In the genomic region with DNA sequence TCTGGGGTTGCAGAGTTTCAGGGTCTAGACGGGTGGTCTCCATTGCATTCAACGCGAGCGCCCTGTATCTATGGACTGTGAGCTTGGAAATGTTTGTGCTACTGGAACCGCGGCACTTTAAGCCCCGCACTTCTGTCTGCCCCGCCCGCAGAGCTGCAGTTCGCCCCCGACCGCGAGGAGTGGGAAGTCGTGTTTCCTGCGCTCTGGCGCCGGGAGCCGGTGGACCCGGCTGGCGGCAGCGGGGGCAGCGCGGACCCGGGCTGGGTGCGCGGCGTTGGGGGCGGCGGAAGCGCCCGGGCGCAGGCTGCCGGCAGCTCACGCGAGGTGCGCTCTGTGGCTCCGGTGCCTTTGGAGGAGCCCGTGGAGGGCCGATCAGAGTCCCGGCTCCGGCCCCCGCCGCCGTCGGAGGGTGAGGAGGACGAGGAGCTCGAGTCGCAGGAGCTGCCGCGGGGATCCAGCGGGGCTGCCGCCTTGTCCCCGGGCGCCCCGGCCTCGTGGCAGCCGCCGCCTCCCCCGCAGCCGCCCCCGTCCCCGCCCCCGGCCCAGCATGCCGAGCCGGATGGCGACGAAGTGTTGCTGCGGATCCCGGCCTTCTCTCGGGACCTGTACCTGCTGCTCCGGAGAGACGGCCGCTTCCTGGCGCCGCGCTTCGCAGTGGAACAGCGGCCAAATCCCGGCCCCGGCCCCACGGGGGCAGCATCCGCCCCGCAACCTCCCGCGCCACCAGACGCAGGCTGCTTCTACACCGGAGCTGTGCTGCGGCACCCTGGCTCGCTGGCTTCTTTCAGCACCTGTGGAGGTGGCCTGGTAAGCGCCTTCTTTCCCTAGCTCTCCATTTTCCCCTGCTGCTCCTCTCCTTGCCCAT, we compare ENCODE assay signal across 7 cellular contexts. TPM values are rescaled to one million over a fixed set of nuclear protein-coding genes. Genes with fewer than 3 reads are reported as not detected.
DNase-seq lines count a peak whose midpoint lies in the region; ATAC-seq and TF ChIP-seq lines count a peak whose summit lies in the region.

No MANE protein-coding gene starts in this region.

- no peak for DNase-seq in fibroblast of mammary gland (ENCODE audit: low read depth)
- peak; percentile 49 for DNase-seq in neuronal stem cell (ENCODE audit: low spot score)
- no peak for DNase-seq in T-helper 9 cell
- DNase-seq in DMS153 (lab: John Stamatoyannopoulos, UW): no peak

- no peak overlapping the region for H2BK12ac ChIP-seq in neuronal stem cell (ENCODE audit: low read length)

- H3K4me2 ChIP-seq in neuronal stem cell (ENCODE audit: insufficient read depth, low read length, poor library complexity, severe bottlenecking): peak overlapping the region; percentile 78

- no peaks in the 10 kb centered on the region for H3K9me3 Mint-ChIP-seq in T-helper 1 cell treated with Interleukin-12 subunit alpha and Interleukin-12 subunit beta and Interleukin-4 antibody, amounts not matched to agents 30 μg/mL and 1 μg/mL, for 36 hours

- H3K4me1 ChIP-seq in neuronal stem cell (ENCODE audit: control insufficient read depth in 2 of 2, insufficient read depth in 1 of 2, low read depth in 1 of 2, low read length in 2 of 2): peaks cover 5 to 9% of the 10 kb centered on the region in 2 donors

- H3K79me1 ChIP-seq in neuronal stem cell (ENCODE audit: low read depth, low read length): no peaks in the 10 kb centered on the region

- peak overlapping the region; percentile 92 for H2AFZ ChIP-seq in neuronal stem cell (ENCODE audit: low read length)

- peak overlapping the region; percentile 3 for H3K14ac ChIP-seq in neuronal stem cell (ENCODE audit: low read length)

- no peak overlapping the region for H3K27ac ChIP-seq in neuronal stem cell (replicated peaks; ENCODE audit: low read length)

- H2BK15ac ChIP-seq in neuronal stem cell (ENCODE audit: low read length): no peak overlapping the region

- H3K4me3 ChIP-seq in GM12875 (ENCODE audit: low read depth, low read length) (no peak overlapping the region), fibroblast of mammary gland (ENCODE audit: control insufficient read depth, low read depth, low read length) (peak overlapping the region; percentile 63), neuronal stem cell (ENCODE audit: low read length in 2 of 2) (peak overlapping the region; percentile 39 to 78)

- peaks cover 3% of the 10 kb centered on the region for H3K36me3 Mint-ChIP-seq in T-helper 1 cell treated with Interleukin-12 subunit alpha and Interleukin-12 subunit beta and Interleukin-4 antibody, amounts not matched to agents 30 μg/mL and 1 μg/mL, for 36 hours (ENCODE audit: low read depth)

- no peak overlapping the region for H3K4ac ChIP-seq in neuronal stem cell (ENCODE audit: low read length)

- peaks cover 0 to 86% (median 7%) of the 10 kb centered on the region in 3 experiments for H3K27me3 ChIP-seq in neuronal stem cell (ENCODE audit: control insufficient read depth in 3 of 3, insufficient read depth in 3 of 3, low read depth in 1 of 3, low read length in 3 of 3)

- H4K8ac ChIP-seq in neuronal stem cell (ENCODE audit: low read depth, low read length): no peak overlapping the region

- H3K27me3 Mint-ChIP-seq in T-helper 1 cell treated with Interleukin-12 subunit alpha and Interleukin-12 subunit beta and Interleukin-4 antibody, amounts not matched to agents 30 μg/mL and 1 μg/mL, for 36 hours (ENCODE audit: low read depth): peaks cover 57% of the 10 kb centered on the region

- H3K9me3 ChIP-seq in neuronal stem cell (replicated peaks in 1 of 2; ENCODE audit: control insufficient read depth in 2 of 2, insufficient read depth in 1 of 2, low read depth in 1 of 2, low read length in 2 of 2): no peaks in the 10 kb centered on the region

- WGBS in neuronal stem cell (ENCODE audit: extremely low coverage in 2 of 2, insufficient read length in 2 of 2, insufficient replicate concordance in 1 of 2), 2 donors: no CpG with 5 or more reads among the region's 90 CpGs

- TF ChIP-seq CTCF in GM12875 (IDR thresholded peaks at IDR 0.05; ENCODE audit: borderline replicate concordance, insufficient read depth, low read depth, low read length): peak; percentile 49; the same call in 1 of the 2 replicates
- no peak for TF ChIP-seq CTCF in fibroblast of mammary gland (conservative IDR thresholded peaks at IDR 0.05; ENCODE audit: control insufficient read depth, insufficient read depth, low read depth, low read length)

- no peak overlapping the region for H2AK5ac ChIP-seq in neuronal stem cell (ENCODE audit: low read depth, low read length)

- H3K4me1 Mint-ChIP-seq in T-helper 1 cell treated with Interleukin-12 subunit alpha and Interleukin-12 subunit beta and Interleukin-4 antibody, amounts not matched to agents 30 μg/mL and 1 μg/mL, for 36 hours (ENCODE audit: low read depth): peaks cover 5% of the 10 kb centered on the region

- H2BK120ac ChIP-seq in neuronal stem cell (ENCODE audit: low read depth, low read length): no peak overlapping the region

- H3K23ac ChIP-seq in neuronal stem cell (ENCODE audit: low read depth, low read length, poor library complexity): no peak overlapping the region

- peak overlapping the region; percentile 60 for H3K4me3 Mint-ChIP-seq in T-helper 1 cell treated with Interleukin-12 subunit alpha and Interleukin-12 subunit beta and Interleukin-4 antibody, amounts not matched to agents 30 μg/mL and 1 μg/mL, for 36 hours

- peak; percentile 43 for ATAC-seq in HG02870 (IDR thresholded peaks at IDR 0.05; ENCODE audit: unreplicated experiment)

- peak overlapping the region; percentile 86 for H3K18ac ChIP-seq in neuronal stem cell (ENCODE audit: low read length)

- peak overlapping the region; percentile 59 for H3K27ac Mint-ChIP-seq in T-helper 1 cell treated with Interleukin-12 subunit alpha and Interleukin-12 subunit beta and Interleukin-4 antibody, amounts not matched to agents 30 μg/mL and 1 μg/mL, for 36 hours

- no peaks in the 10 kb centered on the region for H3K36me3 ChIP-seq in neuronal stem cell (replicated peaks in 1 of 2; ENCODE audit: control insufficient read depth in 2 of 2, insufficient read depth in 2 of 2, low read length in 2 of 2)

- no peak overlapping the region for H4K91ac ChIP-seq in neuronal stem cell (ENCODE audit: low read depth, low read length, poor library complexity)

- peak overlapping the region; percentile 79 for H3K9ac ChIP-seq in neuronal stem cell (ENCODE audit: low read depth, low read length, poor library complexity)

- no peak overlapping the region for H2BK5ac ChIP-seq in neuronal stem cell (ENCODE audit: low read length)

RNA-seq across cellular contexts. Expression of a gene that starts 1.1 kb away (rescaled TPM):
- polyA plus RNA-seq in neuronal stem cell (2013, experiment 1 of 2): 1.8 TPM
- 1.9 TPM for polyA plus RNA-seq in neuronal stem cell (2013, experiment 2 of 2)
